Comparison of ENCODE assay signal across 19 cellular contexts in genomic region chr4:106659386-106659785, GRCh38.
A peak's percentile ranks its signal among the peaks of the same experiment; 100 is the strongest.
DNase-seq lines count a peak whose midpoint lies in the region; ATAC-seq and TF ChIP-seq lines count a peak whose summit lies in the region.
"Had no signal": no experiment of that assay in that cellular context is flagged by ENCODE, and none has a peak within 500 bp of the region (broad histone marks: within the 10 kb centered on the region; RNA-seq: fewer than 3 reads in every experiment).

No MANE protein-coding gene starts in this region.

- H3K36me3 ChIP-seq in CD4-positive, alpha-beta memory T cell (ENCODE audit: insufficient read depth, low read length), result no peaks in the 10 kb centered on the region
- H3K36me3 ChIP-seq: left ventricle myocardium inferior, WERI-Rb-1 had no signal

- TF ChIP-seq CTCF in coronary artery (IDR thresholded peaks at IDR 0.05), result no peak

- H3K27ac ChIP-seq in CD4-positive, alpha-beta memory T cell (ENCODE audit: low read depth, low read length), result no peak overlapping the region
- H3K27ac ChIP-seq in coronary artery, result no peak overlapping the region
- H3K27ac ChIP-seq: left ventricle myocardium inferior, WERI-Rb-1 had no signal

- peaks cover 3 to 4% of the 10 kb centered on the region in 2 donors for H3K9me3 Mint-ChIP-seq in activated T-cell treated with anti-CD3 and anti-CD28 coated beads, Interleukin-2, amount 50 U/mL, for 72 hours
- H3K9me3 Mint-ChIP-seq in CD4-positive, alpha-beta memory T cell, result peaks cover 0 to 5% (median 0%) of the 10 kb centered on the region in 8 donors
- H3K9me3 Mint-ChIP-seq: activated CD8-positive, alpha-beta T cell treated with anti-CD3 and anti-CD28 coated beads for 36 hours; activated naive CD8-positive, alpha-beta T cell treated with anti-CD3 and anti-CD28 coated beads, Interleukin-2, amount 10 ng/mL, durations not matched to agents 7 days and 5 days; activated T-helper 1 cell treated with anti-CD3 and anti-CD28 coated beads, Interleukin-12 subunit alpha, Interleukin-12 subunit beta, Interleukin-2, Interleukin-4 antibody, amounts not matched to agents 30 ng/mL and 10 ng/mL and 1 ng/mL, durations not matched to agents 14 hours and 24 hours and 36 hours; stimulated activated naive CD8-positive, alpha-beta T cell treated with anti-CD3 and anti-CD28 coated beads, Interleukin-15, Interleukin-2, amounts not matched to agents 100 ng/mL and 50 ng/mL, for 24 hours; T-helper 1 cell treated with Interleukin-12 subunit alpha and Interleukin-12 subunit beta and Interleukin-4 antibody, amounts not matched to agents 30 μg/mL and 1 μg/mL, for 36 hours had no signal

- H3K4me3 Mint-ChIP-seq in activated T-cell treated with anti-CD3 and anti-CD28 coated beads, Interleukin-2, amount 50 U/mL, for 72 hours, result no peak overlapping the region
- no peak overlapping the region for H3K4me3 Mint-ChIP-seq in CD4-positive, alpha-beta memory T cell
- H3K4me3 Mint-ChIP-seq: activated CD8-positive, alpha-beta T cell treated with anti-CD3 and anti-CD28 coated beads for 36 hours; activated naive CD8-positive, alpha-beta T cell treated with anti-CD3 and anti-CD28 coated beads, Interleukin-2, amount 10 ng/mL, durations not matched to agents 7 days and 5 days; activated T-helper 1 cell treated with anti-CD3 and anti-CD28 coated beads, Interleukin-12 subunit alpha, Interleukin-12 subunit beta, Interleukin-2, Interleukin-4 antibody, amounts not matched to agents 30 ng/mL and 10 ng/mL and 1 ng/mL, durations not matched to agents 14 hours and 24 hours and 36 hours; stimulated activated naive CD8-positive, alpha-beta T cell treated with anti-CD3 and anti-CD28 coated beads, Interleukin-15, Interleukin-2, amounts not matched to agents 100 ng/mL and 50 ng/mL, for 24 hours; T-helper 1 cell treated with Interleukin-12 subunit alpha and Interleukin-12 subunit beta and Interleukin-4 antibody, amounts not matched to agents 30 μg/mL and 1 μg/mL, for 36 hours had no signal

- H3K27me3 ChIP-seq in CD4-positive, alpha-beta memory T cell (ENCODE audit: insufficient read depth, low read length), result no peaks in the 10 kb centered on the region

- intact Hi-C loops in CD4-positive, alpha-beta memory T cell (cut with micrococcal nuclease), result no loop called here

- no peak overlapping the region for H3K4me3 ChIP-seq in CD4-positive, alpha-beta memory T cell (ENCODE audit: low read length in 2 of 2)
- H3K4me3 ChIP-seq in coronary artery, result no peak overlapping the region
- H3K4me3 ChIP-seq: left ventricle myocardium inferior had no signal

- DNase-seq in HCEC 1CT (peak; percentile 15), NOMO-1 treated with DMSO at 0.1 percent for 48 hours (lab: John Stamatoyannopoulos, UW; ENCODE audit: unreplicated experiment) (peak; percentile 85), amniotic epithelial cell (ENCODE audit: low read depth) (peak; percentile 72), lung microvascular endothelial cell (ENCODE audit: low read depth in 2 of 2) (peak; percentile 1 to 45), coronary artery (ENCODE audit: low spot score) (no peak)
- DNase-seq in activated T-cell treated with anti-CD3 and anti-CD28 coated beads, Interleukin-2, amount 50 U/mL, for 72 hours, result no peak
- no peak for DNase-seq in CD4-positive, alpha-beta memory T cell
- DNase-seq: activated CD8-positive, alpha-beta T cell treated with anti-CD3 and anti-CD28 coated beads for 36 hours; activated naive CD8-positive, alpha-beta T cell treated with anti-CD3 and anti-CD28 coated beads, Interleukin-2, amount 10 ng/mL, durations not matched to agents 7 days and 5 days; head of caudate nucleus; Karpas-422; left ventricle myocardium inferior; NCI-H1436 treated with DMSO at 0.1 percent for 48 hours; nucleus accumbens; RPMI8226; WERI-Rb-1 had no signal

- no peaks in the 10 kb centered on the region for H3K4me1 ChIP-seq in CD4-positive, alpha-beta memory T cell (ENCODE audit: insufficient read depth, low read length)
- H3K4me1 ChIP-seq: left ventricle myocardium inferior had no signal

- H3K27ac Mint-ChIP-seq in activated T-cell treated with anti-CD3 and anti-CD28 coated beads, Interleukin-2, amount 50 U/mL, for 72 hours, result no peak overlapping the region
- H3K27ac Mint-ChIP-seq in CD4-positive, alpha-beta memory T cell, result no peak overlapping the region
- H3K27ac Mint-ChIP-seq: activated CD8-positive, alpha-beta T cell treated with anti-CD3 and anti-CD28 coated beads for 36 hours; activated naive CD8-positive, alpha-beta T cell treated with anti-CD3 and anti-CD28 coated beads, Interleukin-2, amount 10 ng/mL, durations not matched to agents 7 days and 5 days; activated T-helper 1 cell treated with anti-CD3 and anti-CD28 coated beads, Interleukin-12 subunit alpha, Interleukin-12 subunit beta, Interleukin-2, Interleukin-4 antibody, amounts not matched to agents 30 ng/mL and 10 ng/mL and 1 ng/mL, durations not matched to agents 14 hours and 24 hours and 36 hours; stimulated activated naive CD8-positive, alpha-beta T cell treated with anti-CD3 and anti-CD28 coated beads, Interleukin-15, Interleukin-2, amounts not matched to agents 100 ng/mL and 50 ng/mL, for 24 hours; T-helper 1 cell treated with Interleukin-12 subunit alpha and Interleukin-12 subunit beta and Interleukin-4 antibody, amounts not matched to agents 30 μg/mL and 1 μg/mL, for 36 hours had no signal

- no peaks in the 10 kb centered on the region for H3K27me3 Mint-ChIP-seq in activated T-cell treated with anti-CD3 and anti-CD28 coated beads, Interleukin-2, amount 50 U/mL, for 72 hours (ENCODE audit: low read depth)
- H3K27me3 Mint-ChIP-seq in CD4-positive, alpha-beta memory T cell, result no peaks in the 10 kb centered on the region
- H3K27me3 Mint-ChIP-seq: activated CD8-positive, alpha-beta T cell treated with anti-CD3 and anti-CD28 coated beads for 36 hours; activated naive CD8-positive, alpha-beta T cell treated with anti-CD3 and anti-CD28 coated beads, Interleukin-2, amount 10 ng/mL, durations not matched to agents 7 days and 5 days; stimulated activated naive CD8-positive, alpha-beta T cell treated with anti-CD3 and anti-CD28 coated beads, Interleukin-15, Interleukin-2, amounts not matched to agents 100 ng/mL and 50 ng/mL, for 24 hours had no signal

- CTCF ChIA-PET in CD4-positive, alpha-beta memory T cell (lab: Charles Lee; ENCODE audit: partially characterized antibody), result no interaction called here

- no peaks in the 10 kb centered on the region for H3K36me3 Mint-ChIP-seq in activated T-cell treated with anti-CD3 and anti-CD28 coated beads, Interleukin-2, amount 50 U/mL, for 72 hours (ENCODE audit: insufficient read depth in 2 of 2)
- H3K36me3 Mint-ChIP-seq in CD4-positive, alpha-beta memory T cell, result no peaks in the 10 kb centered on the region
- H3K36me3 Mint-ChIP-seq: activated naive CD8-positive, alpha-beta T cell treated with anti-CD3 and anti-CD28 coated beads, Interleukin-2, amount 10 ng/mL, durations not matched to agents 7 days and 5 days had no signal

- no peaks in the 10 kb centered on the region for H3K4me1 Mint-ChIP-seq in activated T-cell treated with anti-CD3 and anti-CD28 coated beads, Interleukin-2, amount 50 U/mL, for 72 hours (ENCODE audit: low read depth)
- no peaks in the 10 kb centered on the region for H3K4me1 Mint-ChIP-seq in CD4-positive, alpha-beta memory T cell
- H3K4me1 Mint-ChIP-seq: activated naive CD8-positive, alpha-beta T cell treated with anti-CD3 and anti-CD28 coated beads, Interleukin-2, amount 10 ng/mL, durations not matched to agents 7 days and 5 days had no signal

- ATAC-seq in activated T-cell treated with anti-CD3 and anti-CD28 coated beads, Interleukin-2, amount 50 U/mL, for 72 hours (replicated peaks in 1 of 2), result no peak
- ATAC-seq: activated CD8-positive, alpha-beta T cell treated with anti-CD3 and anti-CD28 coated beads for 36 hours had no signal

- POLR2A ChIA-PET in CD4-positive, alpha-beta memory T cell (lab: Charles Lee; ENCODE audit: partially characterized antibody), result no interaction called here

- H3K9me3 ChIP-seq in CD4-positive, alpha-beta memory T cell (ENCODE audit: control insufficient read depth in 1 of 2, low read length in 2 of 2), result no peaks in the 10 kb centered on the region
- H3K9me3 ChIP-seq: left ventricle myocardium inferior had no signal

Comparison
In these comparisons a context has a peak if more than half of its experiments do, and no peak if none do; other contexts are left out.
1. DNase-seq: peak in HCEC 1CT (single experiment), NOMO-1 treated with DMSO at 0.1 percent for 48 hours (single experiment), amniotic epithelial cell (single experiment) and lung microvascular endothelial cell (2 of 2); none in activated T-cell treated with anti-CD3 and anti-CD28 coated beads, Interleukin-2, amount 50 U/mL, for 72 hours (0 of 2), CD4-positive, alpha-beta memory T cell (0 of 5) and coronary artery (single experiment).